Comparison of ENCODE assay signal across 1 cellular context in genomic region chr12:32917094-32917611, GRCh38.
TF ChIP-seq lines count a peak whose summit lies in the region.

No MANE protein-coding gene starts in this region.

TF ChIP-seq in HEK293, 187 proteins besides CTCF, POLR2A, EP300 and RAD21 (continued from another document):
- TF ChIP-seq, protein P1, sequence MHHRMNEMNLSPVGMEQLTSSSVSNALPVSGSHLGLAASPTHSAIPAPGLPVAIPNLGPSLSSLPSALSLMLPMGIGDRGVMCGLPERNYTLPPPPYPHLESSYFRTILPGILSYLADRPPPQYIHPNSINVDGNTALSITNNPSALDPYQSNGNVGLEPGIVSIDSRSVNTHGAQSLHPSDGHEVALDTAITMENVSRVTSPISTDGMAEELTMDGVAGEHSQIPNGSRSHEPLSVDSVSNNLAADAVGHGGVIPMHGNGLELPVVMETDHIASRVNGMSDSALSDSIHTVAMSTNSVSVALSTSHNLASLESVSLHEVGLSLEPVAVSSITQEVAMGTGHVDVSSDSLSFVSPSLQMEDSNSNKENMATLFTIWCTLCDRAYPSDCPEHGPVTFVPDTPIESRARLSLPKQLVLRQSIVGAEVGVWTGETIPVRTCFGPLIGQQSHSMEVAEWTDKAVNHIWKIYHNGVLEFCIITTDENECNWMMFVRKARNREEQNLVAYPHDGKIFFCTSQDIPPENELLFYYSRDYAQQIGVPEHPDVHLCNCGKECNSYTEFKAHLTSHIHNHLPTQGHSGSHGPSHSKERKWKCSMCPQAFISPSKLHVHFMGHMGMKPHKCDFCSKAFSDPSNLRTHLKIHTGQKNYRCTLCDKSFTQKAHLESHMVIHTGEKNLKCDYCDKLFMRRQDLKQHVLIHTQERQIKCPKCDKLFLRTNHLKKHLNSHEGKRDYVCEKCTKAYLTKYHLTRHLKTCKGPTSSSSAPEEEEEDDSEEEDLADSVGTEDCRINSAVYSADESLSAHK (tag by site-specific recombination; IDR thresholded peaks at IDR 0.05), result peak; percentile 80
- TF ChIP-seq, protein P2, sequence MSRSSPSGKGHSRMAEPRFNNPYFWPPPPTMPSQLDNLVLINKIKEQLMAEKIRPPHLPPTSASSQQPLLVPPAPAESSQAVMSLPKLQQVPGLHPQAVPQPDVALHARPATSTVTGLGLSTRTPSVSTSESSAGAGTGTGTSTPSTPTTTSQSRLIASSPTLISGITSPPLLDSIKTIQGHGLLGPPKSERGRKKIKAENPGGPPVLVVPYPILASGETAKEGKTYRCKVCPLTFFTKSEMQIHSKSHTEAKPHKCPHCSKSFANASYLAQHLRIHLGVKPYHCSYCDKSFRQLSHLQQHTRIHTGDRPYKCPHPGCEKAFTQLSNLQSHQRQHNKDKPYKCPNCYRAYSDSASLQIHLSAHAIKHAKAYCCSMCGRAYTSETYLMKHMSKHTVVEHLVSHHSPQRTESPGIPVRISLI (tag by site-specific recombination; IDR thresholded peaks at IDR 0.05), result 0 out of 2 replicates have a peak, but pooled peaks have one; percentile 23
- no peak for TF ChIP-seq BCL11B (tag by site-specific recombination; IDR thresholded peaks at IDR 0.05; ENCODE audit: low read depth)
TF ChIP-seq in HEK293: peak in this region for 13.
